In the genomic region with DNA sequence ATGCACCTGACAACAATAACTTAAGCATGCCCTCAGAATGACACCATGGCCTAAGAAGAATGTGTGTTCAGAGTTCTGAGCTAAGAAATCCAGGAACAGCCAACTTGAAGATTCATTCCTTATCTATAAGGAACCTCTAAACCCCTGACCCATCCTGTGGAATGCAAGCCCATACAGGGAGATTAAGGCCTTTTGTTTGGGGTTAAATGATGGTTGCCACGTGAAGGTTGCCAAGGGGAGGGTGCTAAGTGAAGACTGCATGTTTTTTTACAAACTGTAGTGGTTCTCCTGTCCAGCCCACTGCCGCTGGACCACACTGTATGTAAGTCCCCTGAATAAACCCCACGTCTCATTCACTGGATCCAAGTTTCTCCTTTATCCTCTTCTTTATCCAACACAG, we compare ENCODE assay signal across 31 cellular contexts.
"Had no signal": no experiment of that assay in that cellular context is flagged by ENCODE, and none has a peak within 500 bp of the region (broad histone marks: within the 10 kb centered on the region; RNA-seq: fewer than 3 reads in every experiment).

No MANE protein-coding gene starts in this region.

- DNase-seq: activated CD4-positive, alpha-beta T cell treated with anti-CD3 and anti-CD28 coated beads for 48 hours; activated CD4-positive, alpha-beta T cell treated with anti-CD3 and anti-CD28 coated beads, Interleukin-2, amount 50 U/mL, for 48 hours; activated CD8-positive, alpha-beta memory T cell treated with anti-CD3 and anti-CD28 coated beads for 24 hours; activated effector memory CD4-positive, alpha-beta T cell treated with Interleukin-2 at 50 U/mL for 16 hours; activated naive CD4-positive, alpha-beta T cell treated with Interleukin-2 at 50 U/mL for 16 hours; activated naive CD8-positive, alpha-beta T cell treated with anti-CD3 and anti-CD28 coated beads for 36 hours; adrenal gland; cerebellar nuclear complex; dorsolateral prefrontal cortex; foreskin keratinocyte; heart left ventricle; hypothalamus; kidney glomerular epithelial cell; lower lobe of right lung; mesenchymal stem cell; nephron progenitor cell; nucleus accumbens; pancreas; sigmoid colon; small intestine; stimulated activated CD4-positive, alpha-beta T cell treated with anti-CD3 and anti-CD28 coated beads, Interleukin-1b, Interleukin-23, amount 100 ng/mL, for 48 hours; stimulated activated CD4-positive, alpha-beta T cell treated with anti-CD3 and anti-CD28 coated beads, Interleukin-4, amount 100 ng/mL, for 4 hours; stimulated activated CD8-positive, alpha-beta memory T cell treated with anti-CD3 and anti-CD28 coated beads, Interleukin-4, amount 100 ng/mL, for 48 hours; stomach; thyroid gland; upper lobe of right lung had no signal

- H3K27ac Mint-ChIP-seq: activated naive CD8-positive, alpha-beta T cell treated with anti-CD3 and anti-CD28 coated beads for 36 hours; brain; nephron progenitor cell; stimulated activated memory B cell treated with anti-CD40 and anti-IgM and Interleukin-4, amounts not matched to agents 10 μg/mL and 1 μg/mL and 100 μg/mL, for 72 hours had no signal

- H3K9me3 Mint-ChIP-seq: nephron progenitor cell had no signal

- H3K36me3 Mint-ChIP-seq: activated naive CD8-positive, alpha-beta T cell treated with anti-CD3 and anti-CD28 coated beads for 36 hours; brain; stimulated activated memory B cell treated with anti-CD40 and anti-IgM and Interleukin-4, amounts not matched to agents 10 μg/mL and 1 μg/mL and 100 μg/mL, for 72 hours had no signal

- H3K4me3 Mint-ChIP-seq: activated naive CD8-positive, alpha-beta T cell treated with anti-CD3 and anti-CD28 coated beads for 36 hours; brain; nephron progenitor cell; stimulated activated memory B cell treated with anti-CD40 and anti-IgM and Interleukin-4, amounts not matched to agents 10 μg/mL and 1 μg/mL and 100 μg/mL, for 72 hours had no signal

- ATAC-seq: activated CD4-positive, CD25-positive, alpha-beta regulatory T cell treated with anti-CD3 and anti-CD28 coated beads, Interleukin-2, amount 50 U/mL, for 24 hours; esophagus mucosa; foreskin keratinocyte; heart left ventricle; left lobe of liver; lower lobe of right lung; pancreas; stimulated activated memory B cell treated with anti-CD40 and anti-IgM and Interleukin-4, amounts not matched to agents 10 μg/mL and 1 μg/mL and 100 μg/mL, for 72 hours; upper lobe of right lung had no signal

- H3K4me1 Mint-ChIP-seq: activated naive CD8-positive, alpha-beta T cell treated with anti-CD3 and anti-CD28 coated beads for 36 hours; brain; nephron progenitor cell; stimulated activated memory B cell treated with anti-CD40 and anti-IgM and Interleukin-4, amounts not matched to agents 10 μg/mL and 1 μg/mL and 100 μg/mL, for 72 hours had no signal

- H3K27me3 Mint-ChIP-seq: activated naive CD8-positive, alpha-beta T cell treated with anti-CD3 and anti-CD28 coated beads for 36 hours; brain; stimulated activated memory B cell treated with anti-CD40 and anti-IgM and Interleukin-4, amounts not matched to agents 10 μg/mL and 1 μg/mL and 100 μg/mL, for 72 hours had no signal
